In genomic region chr12:8828514-8829127, GRCh38 we compare ENCODE assay signal across 1 cellular context.
TF ChIP-seq lines count a peak whose summit lies in the region.

No MANE protein-coding gene starts in this region.

TF ChIP-seq in WTC11, 78 proteins besides CTCF, POLR2A, EP300 and RAD21 (continued from another document):
- no peak for TF ChIP-seq ATF6 (CRISPR knock-in tag; IDR thresholded peaks at IDR 0.05)
- TF ChIP-seq FOXP1 (CRISPR knock-in tag; IDR thresholded peaks at IDR 0.05; ENCODE audit: borderline replicate concordance) = no peak
- no peak for TF ChIP-seq AFF4 (CRISPR knock-in tag; IDR thresholded peaks at IDR 0.05; ENCODE audit: borderline replicate concordance)
- no peak for TF ChIP-seq ZNF121 (CRISPR knock-in tag; IDR thresholded peaks at IDR 0.05)
- TF ChIP-seq KAT7 (CRISPR knock-in tag; IDR thresholded peaks at IDR 0.05; ENCODE audit: borderline replicate concordance) = no peak
- TF ChIP-seq, protein P1, sequence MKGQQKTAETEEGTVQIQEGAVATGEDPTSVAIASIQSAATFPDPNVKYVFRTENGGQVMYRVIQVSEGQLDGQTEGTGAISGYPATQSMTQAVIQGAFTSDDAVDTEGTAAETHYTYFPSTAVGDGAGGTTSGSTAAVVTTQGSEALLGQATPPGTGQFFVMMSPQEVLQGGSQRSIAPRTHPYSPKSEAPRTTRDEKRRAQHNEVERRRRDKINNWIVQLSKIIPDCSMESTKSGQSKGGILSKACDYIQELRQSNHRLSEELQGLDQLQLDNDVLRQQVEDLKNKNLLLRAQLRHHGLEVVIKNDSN (CRISPR knock-in tag; IDR thresholded peaks at IDR 0.05) = no peak
